In genomic region chr9:37329576-37329975, GRCh38 we compare ENCODE assay signal across 10 cellular contexts.
DNase-seq lines count a peak whose midpoint lies in the region; ATAC-seq and TF ChIP-seq lines count a peak whose summit lies in the region.
"Had no signal": no experiment of that assay in that cellular context is flagged by ENCODE, and none has a peak within 500 bp of the region (broad histone marks: within the 10 kb centered on the region; RNA-seq: fewer than 3 reads in every experiment).

No MANE protein-coding gene starts in this region.

- no peaks in the 10 kb centered on the region for H3K79me1 ChIP-seq in H9 (ENCODE audit: insufficient read depth, low read depth, low read length, poor library complexity, severe bottlenecking)

- intact Hi-C loops in testis (cut with DNase I; ENCODE audit: low total_unique reads): no loop called here

- no peaks in the 10 kb centered on the region for H3K27me3 Mint-ChIP-seq in H9 (ENCODE audit: low read depth)
- H3K27me3 Mint-ChIP-seq in activated T-cell treated with anti-CD3 and anti-CD28 coated beads, Interleukin-2, amount 50 U/mL, for 72 hours (ENCODE audit: low read depth): no peaks in the 10 kb centered on the region
- H3K27me3 Mint-ChIP-seq: naive thymus-derived CD8-positive, alpha-beta T cell; T-cell had no signal

- no peak overlapping the region for H4K91ac ChIP-seq in H9 (ENCODE audit: insufficient read length, low read depth, low read length)

- no peak overlapping the region for H3T11ph ChIP-seq in H9 (ENCODE audit: low read length)

- no peak overlapping the region for H4K8ac ChIP-seq in H9 (replicated peaks; ENCODE audit: insufficient read length, low read depth, low read length)

- H2BK120ac ChIP-seq in H9 (ENCODE audit: low read depth, low read length, poor library complexity, severe bottlenecking): no peak overlapping the region

- no peaks in the 10 kb centered on the region for H3K36me3 Mint-ChIP-seq in H9 (ENCODE audit: insufficient read depth in 1 of 3, low read depth in 3 of 3)
- no peaks in the 10 kb centered on the region for H3K36me3 Mint-ChIP-seq in activated T-cell treated with anti-CD3 and anti-CD28 coated beads, Interleukin-2, amount 50 U/mL, for 72 hours (ENCODE audit: insufficient read depth in 2 of 2)

- H3K27ac ChIP-seq in H9 (ENCODE audit: insufficient read length, low read depth, low read length): no peak overlapping the region
- no peak overlapping the region for H3K27ac ChIP-seq in testis

- no peaks in the 10 kb centered on the region for H3K9me3 ChIP-seq in H9 (ENCODE audit: control insufficient read depth, low read depth, low read length)
- no peaks in the 10 kb centered on the region for H3K9me3 ChIP-seq in testis

- no peaks in the 10 kb centered on the region for H3K9me3 Mint-ChIP-seq in H9
- H3K9me3 Mint-ChIP-seq in activated T-cell treated with anti-CD3 and anti-CD28 coated beads, Interleukin-2, amount 50 U/mL, for 72 hours: no peaks in the 10 kb centered on the region
- H3K9me3 Mint-ChIP-seq: naive thymus-derived CD8-positive, alpha-beta T cell; T-cell had no signal

- DNase-seq in Daoy (ENCODE audit: low read depth) (peak; percentile 5), H9 (no peak), RPMI7951 (ENCODE audit: low read depth) (peak; percentile 17), kidney epithelial cell (ENCODE audit: low read depth) (no peak), SIG-M5 (lab: John Stamatoyannopoulos, UW) (no peak), H7 (no peak), testis (no peak)
- no peak for DNase-seq in activated T-cell treated with anti-CD3 and anti-CD28 coated beads, Interleukin-2, amount 50 U/mL, for 72 hours

- H2BK15ac ChIP-seq in H9 (ENCODE audit: low read depth, low read length): no peak overlapping the region

- H3K4me3 ChIP-seq in kidney epithelial cell (ENCODE audit: low read depth, low read length) (no peak overlapping the region), H7 (ENCODE audit: insufficient read depth, low read depth, low read length) (no peak overlapping the region), testis (no peak overlapping the region)

- no peak overlapping the region for H3K56ac ChIP-seq in H9 (ENCODE audit: insufficient read length, low read depth, low read length)

- H4K5ac ChIP-seq in H9 (ENCODE audit: insufficient read length, low read depth, low read length): no peak overlapping the region

- H3K18ac ChIP-seq in H9 (ENCODE audit: insufficient read length, low read depth, low read length): no peak overlapping the region

- no peak for ATAC-seq in activated T-cell treated with anti-CD3 and anti-CD28 coated beads, Interleukin-2, amount 50 U/mL, for 72 hours (replicated peaks in 1 of 2)
- ATAC-seq: naive thymus-derived CD8-positive, alpha-beta T cell; T-cell had no signal

- H3K27me3 ChIP-seq in H9 (ENCODE audit: insufficient read depth, low read length) (no peaks in the 10 kb centered on the region), kidney epithelial cell (ENCODE audit: control insufficient read depth, insufficient read depth, low read length) (no peaks in the 10 kb centered on the region), H7 (ENCODE audit: control insufficient read depth, insufficient read depth, low read length) (no peaks in the 10 kb centered on the region), testis (no peaks in the 10 kb centered on the region)

- no peak for TF ChIP-seq POLR2A in testis (IDR thresholded peaks at IDR 0.05)

- peaks cover 3 to 4% of the 10 kb centered on the region in 2 experiments for H3K4me1 Mint-ChIP-seq in H9
- no peaks in the 10 kb centered on the region for H3K4me1 Mint-ChIP-seq in activated T-cell treated with anti-CD3 and anti-CD28 coated beads, Interleukin-2, amount 50 U/mL, for 72 hours (ENCODE audit: low read depth)

- H3K4me2 ChIP-seq in H9 (ENCODE audit: insufficient read depth, insufficient read length, low read length): no peak overlapping the region

- no peak overlapping the region for H3K27ac Mint-ChIP-seq in H9
- no peak overlapping the region for H3K27ac Mint-ChIP-seq in activated T-cell treated with anti-CD3 and anti-CD28 coated beads, Interleukin-2, amount 50 U/mL, for 72 hours
- H3K27ac Mint-ChIP-seq: T-cell had no signal

- H3K4me1 ChIP-seq in H9 (ENCODE audit: insufficient read depth, low read length) (no peaks in the 10 kb centered on the region), testis (no peaks in the 10 kb centered on the region)

- no peak overlapping the region for H2BK20ac ChIP-seq in H9 (ENCODE audit: low read depth, low read length, poor library complexity, severe bottlenecking)

- no peak overlapping the region for H3K9ac ChIP-seq in H9 (ENCODE audit: extremely low read depth, insufficient read length, low read length)

- H2BK5ac ChIP-seq in H9 (ENCODE audit: insufficient read length, low read length): no peak overlapping the region

- no peak overlapping the region for H3K4ac ChIP-seq in H9 (ENCODE audit: low read depth, low read length)

- no peaks in the 10 kb centered on the region for H3K79me2 ChIP-seq in H9 (ENCODE audit: insufficient read depth, low read length)

- H3K4me3 Mint-ChIP-seq in H9: no peak overlapping the region
- no peak overlapping the region for H3K4me3 Mint-ChIP-seq in activated T-cell treated with anti-CD3 and anti-CD28 coated beads, Interleukin-2, amount 50 U/mL, for 72 hours
- H3K4me3 Mint-ChIP-seq: naive thymus-derived CD8-positive, alpha-beta T cell; T-cell had no signal

- H3K23ac ChIP-seq in H9 (ENCODE audit: insufficient read length, low read depth, low read length): no peak overlapping the region

- no peak overlapping the region for H2AFZ ChIP-seq in H9 (ENCODE audit: low read length)

- H3K36me3 ChIP-seq in kidney epithelial cell (ENCODE audit: control insufficient read depth, insufficient read depth, low read length): no peaks in the 10 kb centered on the region
- no peaks in the 10 kb centered on the region for H3K36me3 ChIP-seq in H7 (replicated peaks; ENCODE audit: control insufficient read depth, insufficient read depth, low read length)
- no peaks in the 10 kb centered on the region for H3K36me3 ChIP-seq in testis (ENCODE audit: low read depth, missing control alignments)

- TF ChIP-seq CTCF in H9 (conservative IDR thresholded peaks at IDR 0.05) (peak; percentile 52; the same call in 2 of the 3 replicates), kidney epithelial cell (IDR thresholded peaks at IDR 0.05; ENCODE audit: insufficient read depth, low read length, poor library complexity, severe bottlenecking) (peak; percentile 40), testis (IDR thresholded peaks at IDR 0.05) (no peak)

- H3K23me2 ChIP-seq in H9 (ENCODE audit: insufficient read length, low read depth, low read length, poor library complexity, severe bottlenecking): no peaks in the 10 kb centered on the region

- H2BK12ac ChIP-seq in H9 (ENCODE audit: insufficient read length, low read depth, low read length): no peak overlapping the region

- no peak overlapping the region for H3K14ac ChIP-seq in H9 (ENCODE audit: insufficient read depth, low read length)

- H2AK5ac ChIP-seq in H9 (ENCODE audit: insufficient read length, low read length): no peak overlapping the region

- WGBS in H9 (ENCODE audit: extremely low coverage, insufficient read length, low lambda C conversion rate): no CpG with 5 or more reads among the region's 2 CpGs
- WGBS in testis, 2 donors: 93 to 95% methylated on average over 2 of the region's 2 CpGs

- no peaks in the 10 kb centered on the region for H4K20me1 ChIP-seq in H9 (ENCODE audit: control insufficient read depth, insufficient read depth, insufficient read length)

Comparison
In these comparisons a context has a peak if more than half of its experiments do, and no peak if none do; other contexts are left out.
1. DNase-seq: peak in Daoy (single experiment) and RPMI7951 (single experiment); none in H9 (single experiment), kidney epithelial cell (single experiment), SIG-M5 (single experiment), H7 (single experiment), activated T-cell treated with anti-CD3 and anti-CD28 coated beads, Interleukin-2, amount 50 U/mL, for 72 hours (0 of 2) and testis (single experiment).
2. CTCF ChIP-seq: peak in H9 (single experiment) and kidney epithelial cell (single experiment); none in testis (0 of 3).